In genomic region chr2:209323738-209324137, GRCh38 we compare ENCODE assay signal across 22 cellular contexts.
A peak's percentile ranks its signal among the peaks of the same experiment; 100 is the strongest.
DNase-seq lines count a peak whose midpoint lies in the region; ATAC-seq, FAIRE-seq and TF ChIP-seq lines count a peak whose summit lies in the region.
"Had no signal": no experiment of that assay in that cellular context is flagged by ENCODE, and none has a peak within 500 bp of the region (broad histone marks: within the 10 kb centered on the region; RNA-seq: fewer than 3 reads in every experiment).

No MANE protein-coding gene starts in this region.

- no peak overlapping the region for H2BK15ac ChIP-seq in H1 (ENCODE audit: low read length)

- no peak for FAIRE-seq in H1 (lab: Jason Lieb, UNC)
- FAIRE-seq: A204.1, D721Med, G401.6, HTR-8/SVneo had no signal

- H3K4me1 ChIP-seq in PC-3 (ENCODE audit: insufficient read depth, low read length) = peaks cover 13% of the 10 kb centered on the region
- H3K4me1 ChIP-seq in H1 (replicated peaks in 1 of 4; ENCODE audit: control insufficient read depth in 3 of 4, insufficient read depth in 4 of 4, low read length in 3 of 4) = peaks cover 0 to 5% (median 3%) of the 10 kb centered on the region in 4 experiments; a peak in 5 of 7 replicates
- H3K4me1 ChIP-seq: BLaER1 treated with 17β-estradiol and CSF1 and Interleukin-3, amounts not matched to agents 10 nM and 100 nM; Peyer's patch had no signal

- ATAC-seq in GM18868 (IDR thresholded peaks at IDR 0.05; ENCODE audit: unreplicated experiment) = peak; percentile 23
- no peak for ATAC-seq in PC-3
- no peak for ATAC-seq in stimulated activated naive CD8-positive, alpha-beta T cell treated with anti-CD3 and anti-CD28 coated beads, Interleukin-15, Interleukin-2, amounts not matched to agents 100 U/mL and 50 U/mL, for 24 hours
- ATAC-seq: HCT116 had no signal

- no peak for TF ChIP-seq CTCF in PC-3 (conservative IDR thresholded peaks at IDR 0.05; ENCODE audit: low read depth, low read length)
- TF ChIP-seq CTCF in H1 (IDR thresholded peaks at IDR 0.05; ENCODE audit: control extremely low read depth in 1 of 3, insufficient read depth in 1 of 3, low read depth in 1 of 3, low read length in 3 of 3) = no peak

- no peak for TF ChIP-seq EP300 in H1 (IDR thresholded peaks at IDR 0.05; ENCODE audit: borderline replicate concordance in 1 of 2, low read depth in 2 of 2, low read length in 2 of 2)

- WGBS in H1 (ENCODE audit: extremely low coverage in 1 of 2, insufficient coverage in 1 of 2, insufficient read length in 1 of 2, insufficient replicate concordance in 2 of 2, low coverage in 1 of 2, low lambda C conversion rate in 2 of 2, missing lambda C conversion rate in 1 of 2), 2 experiments = 88% methylated on average over 2 of the region's 2 CpGs; no CpG with 5 or more reads in 1 of the 2 experiments

- H3K27ac ChIP-seq in PC-3 (ENCODE audit: low read length) (no peak overlapping the region), H1 (ENCODE audit: low read depth, low read length) (no peak overlapping the region)
- H3K27ac ChIP-seq: BLaER1 treated with 17β-estradiol and CSF1 and Interleukin-3, amounts not matched to agents 10 nM and 100 nM; Peyer's patch; SK-N-MC had no signal

- H3K4me2 ChIP-seq in PC-3 (ENCODE audit: low read length) (peak overlapping the region; percentile 31; the same call in 1 of the 2 replicates), H1 (ENCODE audit: insufficient read depth in 1 of 2, low read depth in 2 of 2, low read length in 2 of 2) (no peak overlapping the region)
- H3K4me2 ChIP-seq: BLaER1 treated with 17β-estradiol and CSF1 and Interleukin-3, amounts not matched to agents 10 nM and 100 nM had no signal

- H2BK120ac ChIP-seq in H1 (replicated peaks; ENCODE audit: low read depth, low read length) = no peak overlapping the region

- no peak overlapping the region for H2AK5ac ChIP-seq in H1 (ENCODE audit: low read depth, low read length)

- no peak for TF ChIP-seq RAD21 in H1 (IDR thresholded peaks at IDR 0.05 in 1 of 2, conservative IDR thresholded peaks at IDR 0.05 in 1 of 2; ENCODE audit: low read depth in 2 of 2, low read length in 2 of 2)

- no peak overlapping the region for H3K56ac ChIP-seq in H1 (replicated peaks; ENCODE audit: insufficient read length, low read depth, low read length)

- no peaks in the 10 kb centered on the region for H3K9me2 ChIP-seq in PC-3 (replicated peaks; ENCODE audit: low read length)

- no peak overlapping the region for H3K18ac ChIP-seq in H1 (ENCODE audit: extremely low read depth, low read length)

- H4K8ac ChIP-seq in H1 (ENCODE audit: extremely low read depth, insufficient read depth, low read length) = no peak overlapping the region

- H4K91ac ChIP-seq in H1 (replicated peaks; ENCODE audit: insufficient read length, low read length) = no peak overlapping the region

- no peak overlapping the region for H3K14ac ChIP-seq in H1 (ENCODE audit: insufficient read length)

- BruUV-seq in PC-3 (replicated peaks; lab: Mats Ljungman, UMichigan) = no TSS peak

- H3F3A ChIP-seq in PC-3 (ENCODE audit: low read length, unreplicated experiment) = no peaks in the 10 kb centered on the region

- H3K27me3 ChIP-seq in PC-3 (ENCODE audit: low read length) = 0 out of 2 replicates have a peak, but pooled peaks cover 6% of the 10 kb centered on the region
- H3K27me3 ChIP-seq in H1 (replicated peaks in 1 of 4; ENCODE audit: control insufficient read depth in 3 of 4, extremely low read depth in 1 of 4, insufficient read depth in 3 of 4, low read length in 3 of 4) = no peaks in the 10 kb centered on the region
- H3K27me3 ChIP-seq: BLaER1 treated with 17β-estradiol and CSF1 and Interleukin-3, amounts not matched to agents 10 nM and 100 nM; MG63; Peyer's patch had no signal

- no peak; a peak in 2 of 3 replicates for TF ChIP-seq POLR2A in H1 (IDR thresholded peaks at IDR 0.05; ENCODE audit: control extremely low read depth in 1 of 2, low read depth in 2 of 2, low read length in 2 of 2)

- no peak overlapping the region for H2BK5ac ChIP-seq in H1 (ENCODE audit: low read depth, low read length)

- H3K79me2 ChIP-seq in PC-3 (ENCODE audit: low read length) = no peaks in the 10 kb centered on the region
- H3K79me2 ChIP-seq in H1 (ENCODE audit: control insufficient read depth in 1 of 2, insufficient read depth in 2 of 2, low read length in 2 of 2) = no peaks in the 10 kb centered on the region

- no peak overlapping the region for H3K4ac ChIP-seq in H1 (replicated peaks; ENCODE audit: insufficient read length, low read depth, low read length)

- H3K23ac ChIP-seq in H1 (ENCODE audit: insufficient read length) = no peak overlapping the region

- CTCF ChIA-PET in PC-3 (lab: Charles Lee) (no interaction called here), H1 (lab: Charles Lee; ENCODE audit: partially characterized antibody) (interaction anchor here (0.8 to 4.4 kb wide), 3 partner anchors 8 to 925 kb away, joined by 3 to 30 read pairs (median 5); no protein-coding TSS in a partner anchor)

- no peak overlapping the region for H3K9ac ChIP-seq in PC-3 (ENCODE audit: low read length)
- H3K9ac ChIP-seq in H1 (replicated peaks in 1 of 4; ENCODE audit: extremely low read depth in 1 of 4, low read depth in 3 of 4, low read length in 3 of 4) = no peak overlapping the region
- H3K9ac ChIP-seq: BLaER1 treated with 17β-estradiol and CSF1 and Interleukin-3, amounts not matched to agents 10 nM and 100 nM had no signal

- H2AFZ ChIP-seq in PC-3 (ENCODE audit: low read length) (0 out of 2 replicates have a peak overlapping the region, but pooled peaks have one; percentile 7), H1 (ENCODE audit: low read length) (no peak overlapping the region)

- H3K9me3 ChIP-seq in PC-3 (ENCODE audit: low read length) (no peaks in the 10 kb centered on the region), H1 (ENCODE audit: insufficient read depth in 2 of 2, low read depth in 1 of 2, low read length in 1 of 2) (no peaks in the 10 kb centered on the region; a peak in 1 of 4 replicates)
- H3K9me3 ChIP-seq: BLaER1 treated with 17β-estradiol and CSF1 and Interleukin-3, amounts not matched to agents 10 nM and 100 nM; MG63; Peyer's patch had no signal

- no peak overlapping the region for H4K5ac ChIP-seq in H1 (ENCODE audit: insufficient read length, low read depth, low read length)

- no peaks in the 10 kb centered on the region for H3K36me3 ChIP-seq in PC-3 (ENCODE audit: low read depth, low read length)
- H3K36me3 ChIP-seq in H1 (ENCODE audit: control insufficient read depth in 2 of 4, insufficient read depth in 4 of 4, low read length in 3 of 4) = no peaks in the 10 kb centered on the region
- H3K36me3 ChIP-seq: BLaER1 treated with 17β-estradiol and CSF1 and Interleukin-3, amounts not matched to agents 10 nM and 100 nM; MG63; Peyer's patch had no signal

- H4K20me1 ChIP-seq in PC-3 (ENCODE audit: low read length) (no peaks in the 10 kb centered on the region), H1 (replicated peaks in 1 of 2; ENCODE audit: control insufficient read depth in 1 of 2, insufficient read depth in 2 of 2, low read length in 2 of 2) (no peaks in the 10 kb centered on the region)
- H4K20me1 ChIP-seq: BLaER1 treated with 17β-estradiol and CSF1 and Interleukin-3, amounts not matched to agents 10 nM and 100 nM had no signal

- no peaks in the 10 kb centered on the region for H3K79me1 ChIP-seq in H1 (ENCODE audit: low read depth, low read length)

- POLR2A ChIA-PET in PC-3 (lab: Charles Lee; ENCODE audit: unreplicated experiment) (no interaction called here), H1 (lab: Charles Lee; ENCODE audit: partially characterized antibody) (interaction anchor here (0.8 to 4.8 kb wide), 7 partner anchors 11 to 943 kb away, joined by 3 to 24 read pairs (median 4); no protein-coding TSS in a partner anchor)

- H2BK12ac ChIP-seq in H1 (ENCODE audit: low read depth, low read length) = no peak overlapping the region

- intact Hi-C loops in PC-3 (cut with micrococcal nuclease) = no loop called here

- no peak overlapping the region for H2BK20ac ChIP-seq in H1 (ENCODE audit: low read length)

- no peaks in the 10 kb centered on the region; the same call in 1 of the 2 replicates for H3K23me2 ChIP-seq in H1 (ENCODE audit: low read depth, low read length)

- H3K4me3 ChIP-seq in PC-3 (ENCODE audit: low read length) (no peak overlapping the region), H1 (ENCODE audit: extremely low read depth in 1 of 4, insufficient read depth in 2 of 4, low read depth in 3 of 4, low read length in 4 of 4) (no peak overlapping the region)
- H3K4me3 ChIP-seq: BLaER1 treated with 17β-estradiol and CSF1 and Interleukin-3, amounts not matched to agents 10 nM and 100 nM; MG63; Peyer's patch; SK-N-MC had no signal

- DNase-seq in M059J (ENCODE audit: low read depth) = peak; percentile 15
- no peak for DNase-seq in PC-3
- DNase-seq in H1 (ENCODE audit: low read depth in 1 of 2, low spot score in 2 of 2) = no peak
- DNase-seq in stimulated activated naive CD8-positive, alpha-beta T cell treated with anti-CD3 and anti-CD28 coated beads, Interleukin-15, Interleukin-2, amounts not matched to agents 100 U/mL and 50 U/mL, for 24 hours = no peak
- no peak for DNase-seq in inferior parietal cortex (ENCODE audit: extremely low spot score)
- DNase-seq in NCI-H2081 (lab: John Stamatoyannopoulos, UW) = no peak
- DNase-seq: CD4-positive, alpha-beta T cell; GOT3; KBM-7; MG63; NCI-H2029; NCI-H2227 treated with DMSO at 0.1 percent for 48 hours; Peyer's patch; SIG-M5 had no signal

TF ChIP-seq in H1, 55 proteins besides CTCF, POLR2A, EP300 and RAD21 (continues in another document):
- TF ChIP-seq SIN3A (conservative IDR thresholded peaks at IDR 0.05 in 1 of 2, IDR thresholded peaks at IDR 0.05 in 1 of 2; ENCODE audit: low read depth in 1 of 2, low read length in 2 of 2) (no peak), RXRA (IDR thresholded peaks at IDR 0.05; ENCODE audit: insufficient read depth, low read depth, low read length) (no peak), EZH2 (IDR thresholded peaks at IDR 0.05; ENCODE audit: low read depth, low read length, severe bottlenecking) (no peak), MAX (IDR thresholded peaks at IDR 0.05) (0 out of 2 replicates have a peak, but pooled peaks have one; percentile 8), RNF2 (IDR thresholded peaks at IDR 0.05; ENCODE audit: borderline replicate concordance, low read depth, low read length, missing control alignments, poor library complexity, severe bottlenecking) (no peak), ATF2 (IDR thresholded peaks at IDR 0.05; ENCODE audit: low read length) (no peak)
